ENCODE assay signal across 11 cellular contexts in genomic region chr22:26503758-26504157, GRCh38. TPM values are rescaled to one million over a fixed set of nuclear protein-coding genes. Genes with fewer than 3 reads are reported as not detected.
DNase-seq lines count a peak whose midpoint lies in the region; ATAC-seq and TF ChIP-seq lines count a peak whose summit lies in the region.
"Had no signal": no experiment of that assay in that cellular context is flagged by ENCODE, and none has a peak within 500 bp of the region (broad histone marks: within the 10 kb centered on the region; RNA-seq: fewer than 3 reads in every experiment).

No MANE protein-coding gene starts in this region.

- peak overlapping the region; percentile 7 to 91 (median 76) for H3K27ac Mint-ChIP-seq in CD4-positive, CD25-positive, alpha-beta regulatory T cell
- 0 out of 2 replicates have a peak overlapping the region, but pooled peaks have one; percentile 91 for H3K27ac Mint-ChIP-seq in GM23338
- H3K27ac Mint-ChIP-seq in activated T-helper 2 cell treated with anti-CD3 and anti-CD28 coated beads, Interferon-gamma antibody, Interleukin-2, Interleukin-4, amounts not matched to agents 10 μg/mL and 5 μg/mL and 100 μg/mL, durations not matched to agents 14 hours and 24 hours and 36 hours = peak overlapping the region; percentile 67

- H4K20me1 ChIP-seq in GM23338 (replicated peaks; ENCODE audit: insufficient read depth) = peaks cover 6% of the 10 kb centered on the region; the same call in 1 of the 2 replicates

- no peaks in the 10 kb centered on the region for H3K27me3 ChIP-seq in CD4-positive, CD25-positive, alpha-beta regulatory T cell (ENCODE audit: control insufficient read depth, insufficient read depth, low read length)
- H3K27me3 ChIP-seq in GM23338 (ENCODE audit: insufficient read depth) (no peaks in the 10 kb centered on the region), right cardiac atrium (ENCODE audit: control insufficient read depth, insufficient read depth) (no peaks in the 10 kb centered on the region)
- H3K27me3 ChIP-seq: breast epithelium had no signal

- no peak overlapping the region for H3K4me3 ChIP-seq in CD4-positive, CD25-positive, alpha-beta regulatory T cell (ENCODE audit: low read depth, low read length)
- H3K4me3 ChIP-seq in GM23338 (no peak overlapping the region), right cardiac atrium (ENCODE audit: low read length) (no peak overlapping the region)
- H3K4me3 ChIP-seq: breast epithelium had no signal

- peak overlapping the region in 1 of 4 donors; percentile 0 for H3K4me3 Mint-ChIP-seq in CD4-positive, CD25-positive, alpha-beta regulatory T cell
- H3K4me3 Mint-ChIP-seq in GM23338 = no peak overlapping the region
- H3K4me3 Mint-ChIP-seq in activated T-helper 2 cell treated with anti-CD3 and anti-CD28 coated beads, Interferon-gamma antibody, Interleukin-2, Interleukin-4, amounts not matched to agents 10 μg/mL and 5 μg/mL and 100 μg/mL, durations not matched to agents 14 hours and 24 hours and 36 hours (ENCODE audit: low read depth) = no peak overlapping the region

- no peak for ATAC-seq in CD4-positive, CD25-positive, alpha-beta regulatory T cell (ENCODE audit: low read depth in 2 of 2)
- no peak for ATAC-seq in GM23338
- peak in 1 of 2 donors; percentile 47 for ATAC-seq in right cardiac atrium
- ATAC-seq in HG02642 (IDR thresholded peaks at IDR 0.05; ENCODE audit: poor library complexity, unreplicated experiment) = no peak

- 43% methylated on average over 1 of the region's 1 CpG for WGBS in right cardiac atrium

- H3K9me2 ChIP-seq in GM23338 (ENCODE audit: insufficient read depth) = no peaks in the 10 kb centered on the region

- H3K4me1 ChIP-seq in CD4-positive, CD25-positive, alpha-beta regulatory T cell (ENCODE audit: control insufficient read depth, insufficient read depth, low read length, poor library complexity, severe bottlenecking) = peaks cover 17% of the 10 kb centered on the region
- H3K4me1 ChIP-seq in GM23338 (ENCODE audit: insufficient read depth) = no peaks in the 10 kb centered on the region; the same call in 1 of the 2 replicates
- no peaks in the 10 kb centered on the region for H3K4me1 ChIP-seq in right cardiac atrium (ENCODE audit: control insufficient read depth, insufficient read depth, low read length)
- H3K4me1 ChIP-seq: breast epithelium had no signal

- H3K36me3 ChIP-seq in CD4-positive, CD25-positive, alpha-beta regulatory T cell (ENCODE audit: control insufficient read depth, insufficient read depth, low read length) = peaks cover 94% of the 10 kb centered on the region
- H3K36me3 ChIP-seq in GM23338 (ENCODE audit: insufficient read depth) = peaks cover 67% of the 10 kb centered on the region

- H3K4me1 Mint-ChIP-seq in CD4-positive, CD25-positive, alpha-beta regulatory T cell = peaks cover 0 to 30% (median 20%) of the 10 kb centered on the region in 4 donors
- peaks cover 10% of the 10 kb centered on the region for H3K4me1 Mint-ChIP-seq in GM23338
- peaks cover 24% of the 10 kb centered on the region for H3K4me1 Mint-ChIP-seq in activated T-helper 2 cell treated with anti-CD3 and anti-CD28 coated beads, Interferon-gamma antibody, Interleukin-2, Interleukin-4, amounts not matched to agents 10 μg/mL and 5 μg/mL and 100 μg/mL, durations not matched to agents 14 hours and 24 hours and 36 hours (ENCODE audit: low read depth)

- intact Hi-C loops in activated T-helper 2 cell treated with anti-CD3 and anti-CD28 coated beads, Interferon-gamma antibody, Interleukin-2, Interleukin-4, amounts not matched to agents 10 μg/mL and 5 μg/mL and 100 μg/mL, durations not matched to agents 14 hours and 24 hours and 36 hours (cut with micrococcal nuclease) = no loop called here
- intact Hi-C loops in right cardiac atrium (cut with DNase I) = loop anchor here in 1 of 4 donors (5.0 kb wide), 1 partner anchor 89 kb away; the partner anchor contains the start of gene TPST2

- H3K27me3 Mint-ChIP-seq in CD4-positive, CD25-positive, alpha-beta regulatory T cell = no peaks in the 10 kb centered on the region
- peaks cover 5% of the 10 kb centered on the region for H3K27me3 Mint-ChIP-seq in GM23338 (ENCODE audit: insufficient read depth, low read depth, poor library complexity)
- H3K27me3 Mint-ChIP-seq in activated T-helper 2 cell treated with anti-CD3 and anti-CD28 coated beads, Interferon-gamma antibody, Interleukin-2, Interleukin-4, amounts not matched to agents 10 μg/mL and 5 μg/mL and 100 μg/mL, durations not matched to agents 14 hours and 24 hours and 36 hours (ENCODE audit: low read depth) = no peaks in the 10 kb centered on the region

- H3K4me2 ChIP-seq in GM23338 = no peak overlapping the region

- H2AFZ ChIP-seq in GM23338 = no peak overlapping the region

- peaks cover 62% of the 10 kb centered on the region for H3K36me3 Mint-ChIP-seq in CD4-positive, CD25-positive, alpha-beta regulatory T cell
- H3K36me3 Mint-ChIP-seq in GM23338 (ENCODE audit: low read depth) = peaks cover 83% of the 10 kb centered on the region
- H3K36me3 Mint-ChIP-seq in activated T-helper 2 cell treated with anti-CD3 and anti-CD28 coated beads, Interferon-gamma antibody, Interleukin-2, Interleukin-4, amounts not matched to agents 10 μg/mL and 5 μg/mL and 100 μg/mL, durations not matched to agents 14 hours and 24 hours and 36 hours (ENCODE audit: low read depth) = peaks cover 72% of the 10 kb centered on the region

- no peaks in the 10 kb centered on the region for H3K79me2 ChIP-seq in GM23338 (replicated peaks; ENCODE audit: insufficient read depth)

- H3K9me3 Mint-ChIP-seq in CD4-positive, CD25-positive, alpha-beta regulatory T cell = no peaks in the 10 kb centered on the region
- no peaks in the 10 kb centered on the region for H3K9me3 Mint-ChIP-seq in GM23338
- no peaks in the 10 kb centered on the region for H3K9me3 Mint-ChIP-seq in activated T-helper 2 cell treated with anti-CD3 and anti-CD28 coated beads, Interferon-gamma antibody, Interleukin-2, Interleukin-4, amounts not matched to agents 10 μg/mL and 5 μg/mL and 100 μg/mL, durations not matched to agents 14 hours and 24 hours and 36 hours

- H3F3A ChIP-seq in GM23338 (replicated peaks; ENCODE audit: low read depth) = peaks cover 2% of the 10 kb centered on the region; the same call in 1 of the 2 replicates

- no peaks in the 10 kb centered on the region for H3K9me3 ChIP-seq in CD4-positive, CD25-positive, alpha-beta regulatory T cell (ENCODE audit: control insufficient read depth in 2 of 2, low read length in 2 of 2)
- H3K9me3 ChIP-seq in right cardiac atrium (ENCODE audit: control insufficient read depth, low read length) = no peaks in the 10 kb centered on the region
- H3K9me3 ChIP-seq: breast epithelium had no signal

- no peak for TF ChIP-seq CTCF in GM23338 (conservative IDR thresholded peaks at IDR 0.05; ENCODE audit: low read depth in 2 of 2)

- H3K27ac ChIP-seq in CD4-positive, CD25-positive, alpha-beta regulatory T cell (ENCODE audit: insufficient read depth, low read length, poor library complexity, severe bottlenecking) = peak overlapping the region; percentile 5
- peak overlapping the region; percentile 76 for H3K27ac ChIP-seq in GM23338 (ENCODE audit: low read depth)
- peak overlapping the region; percentile 84 for H3K27ac ChIP-seq in right cardiac atrium (ENCODE audit: low read length)

- no peak for DNase-seq in CD4-positive, CD25-positive, alpha-beta regulatory T cell
- no peak for DNase-seq in GM23338 (ENCODE audit: low spot score)
- DNase-seq in activated T-helper 2 cell treated with anti-CD3 and anti-CD28 coated beads, Interferon-gamma antibody, Interleukin-2, Interleukin-4, amounts not matched to agents 10 μg/mL and 5 μg/mL and 100 μg/mL, durations not matched to agents 14 hours and 24 hours and 36 hours (ENCODE audit: low spot score) = no peak
- DNase-seq in right cardiac atrium = no peak
- DNase-seq in RPMI8226 = no peak
- no peak for DNase-seq in stimulated activated CD4-positive, alpha-beta T cell treated with anti-CD3 and anti-CD28 coated beads, Interleukin-4, amount 100 ng/mL, for 24 hours
- DNase-seq in stimulated activated naive CD4-positive, alpha-beta T cell (lab: John Stamatoyannopoulos, UW) = no peak
- DNase-seq: NCI-H187, NCI-H526 treated with DMSO at 0.1 percent for 48 hours had no signal

TF ChIP-seq in GM23338, 12 proteins besides CTCF, POLR2A, EP300 and RAD21 (continues in another document):
- no peak for TF ChIP-seq STAT1 (IDR thresholded peaks at IDR 0.05; ENCODE audit: unreplicated experiment)
- TF ChIP-seq ZNF331 (CRISPR knock-in tag; IDR thresholded peaks at IDR 0.05; ENCODE audit: low read depth) = no peak
- TF ChIP-seq JUNB (IDR thresholded peaks at IDR 0.05; ENCODE audit: unreplicated experiment) = no peak

RNA-seq across cellular contexts. Expression of gene TFIP11, which starts 8.5 kb away (rescaled TPM):
- 109 TPM for total RNA-seq in CD4-positive, CD25-positive, alpha-beta regulatory T cell
- polyA plus RNA-seq in CD4-positive, CD25-positive, alpha-beta regulatory T cell = 10 to 100 TPM; 31.9 to 43.7 (median 39.2) TPM
- 25.6 and 26.2 TPM in 2 replicates for total RNA-seq in GM23338 (2014; rRNA removed; shearing (Covaris generic))
- 17.1 and 20.4 TPM in 2 replicates for polyA plus RNA-seq in GM23338 (2016; fragmentation: Nextera tagmentation; extraction: Ambion mirVana)
- 49.7 and 55.0 TPM in 2 replicates for total RNA-seq in activated T-helper 2 cell treated with anti-CD3 and anti-CD28 coated beads, Interferon-gamma antibody, Interleukin-2, Interleukin-4, amounts not matched to agents 10 μg/mL and 5 μg/mL and 100 μg/mL, durations not matched to agents 14 hours and 24 hours and 36 hours
- 10 to 100 TPM; 19.8 to 28.7 (median 25.4) TPM for total RNA-seq in right cardiac atrium
- polyA plus RNA-seq in right cardiac atrium = 15.2 TPM

RNA-seq across cellular contexts. Expression of gene SRRD, which starts 20.1 kb away (rescaled TPM):
- 27.3 TPM for total RNA-seq in CD4-positive, CD25-positive, alpha-beta regulatory T cell
- 10 to 100 TPM; 25.5 to 34.7 (median 29.1) TPM for polyA plus RNA-seq in CD4-positive, CD25-positive, alpha-beta regulatory T cell
- 17.8 and 34.4 TPM in 2 replicates for total RNA-seq in GM23338 (2014; rRNA removed; shearing (Covaris generic))
- polyA plus RNA-seq in GM23338 (2016; fragmentation: Nextera tagmentation; extraction: Ambion mirVana) (17.8 and 23.2 TPM in 2 replicates), right cardiac atrium (10.8 TPM)
- total RNA-seq in activated T-helper 2 cell treated with anti-CD3 and anti-CD28 coated beads, Interferon-gamma antibody, Interleukin-2, Interleukin-4, amounts not matched to agents 10 μg/mL and 5 μg/mL and 100 μg/mL, durations not matched to agents 14 hours and 24 hours and 36 hours = 21.6 and 23.0 TPM in 2 replicates
- 10 to 100 TPM; 20.4 to 25.8 (median 22.3) TPM for total RNA-seq in right cardiac atrium

RNA-seq across cellular contexts. Expression of gene HPS4, which starts 20.2 kb away (rescaled TPM):
- 44.6 TPM for total RNA-seq in CD4-positive, CD25-positive, alpha-beta regulatory T cell
- 10 to 100 TPM; 12.0 to 16.1 (median 13.6) TPM for polyA plus RNA-seq in CD4-positive, CD25-positive, alpha-beta regulatory T cell
- total RNA-seq in GM23338 (2014; rRNA removed; shearing (Covaris generic)) = 36.9 and 49.4 TPM in 2 replicates
- polyA plus RNA-seq in GM23338 (2016; fragmentation: Nextera tagmentation; extraction: Ambion mirVana) (17.8 and 20.3 TPM in 2 replicates), right cardiac atrium (7.4 TPM)
- 39.0 and 39.4 TPM in 2 replicates for total RNA-seq in activated T-helper 2 cell treated with anti-CD3 and anti-CD28 coated beads, Interferon-gamma antibody, Interleukin-2, Interleukin-4, amounts not matched to agents 10 μg/mL and 5 μg/mL and 100 μg/mL, durations not matched to agents 14 hours and 24 hours and 36 hours
- 10 to 100 TPM; 11.4 to 14.0 (median 12.3) TPM for total RNA-seq in right cardiac atrium

Comparison
In these comparisons a context has a peak if more than half of its experiments do, and no peak if none do; other contexts are left out.
1. H3K27ac ChIP-seq: peak in every context shown above with its lines; median percentile 84 in right cardiac atrium; 76 in GM23338; 5 in CD4-positive, CD25-positive, alpha-beta regulatory T cell.